ENCODE assay signal across 8 cellular contexts in the genomic region with DNA sequence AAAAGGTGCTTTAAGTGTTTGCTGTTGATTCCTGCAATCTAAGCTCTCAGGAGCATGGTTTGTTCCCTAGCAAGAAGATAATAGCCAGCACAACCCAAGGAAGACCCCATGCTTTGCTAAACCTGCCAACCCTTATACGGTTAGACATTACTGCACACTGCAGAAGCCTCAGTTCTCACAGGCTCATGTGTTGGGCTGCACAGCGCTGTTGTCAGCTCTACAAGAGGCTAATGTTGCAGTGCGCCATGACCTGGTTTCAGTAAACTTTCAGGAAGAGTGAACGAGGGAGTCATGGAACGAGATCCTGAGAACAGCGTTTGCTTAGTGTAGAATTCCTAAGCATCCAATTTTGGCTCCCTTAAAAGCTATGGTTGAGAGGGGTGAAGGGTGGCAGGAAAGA.
DNase-seq lines count a peak whose midpoint lies in the region; ATAC-seq and TF ChIP-seq lines count a peak whose summit lies in the region.

No MANE protein-coding gene starts in this region.

- no peak for DNase-seq in activated naive CD4-positive, alpha-beta T cell treated with Interleukin-2 at 50 U/mL for 16 hours
- DNase-seq in hepatocyte (ENCODE audit: low spot score) (no peak), NCI-H187 (lab: John Stamatoyannopoulos, UW) (no peak), KBM-7 (no peak)

- no peak for TF ChIP-seq CTCF in SU-DHL-6 (IDR thresholded peaks at IDR 0.05; ENCODE audit: insufficient read depth, low read length, poor library complexity, severe bottlenecking)
- TF ChIP-seq CTCF in hepatocyte (IDR thresholded peaks at IDR 0.05; ENCODE audit: poor library complexity): no peak

- no peak for ATAC-seq in HG02973 (IDR thresholded peaks at IDR 0.05; ENCODE audit: unreplicated experiment)

- H3K27me3 ChIP-seq in SU-DHL-6 (ENCODE audit: low read length) (no peaks in the 10 kb centered on the region), hepatocyte (no peaks in the 10 kb centered on the region)

- peak overlapping the region; percentile 99 for H3K27ac Mint-ChIP-seq in activated naive CD4-positive, alpha-beta T cell treated with anti-CD3 and anti-CD28 coated beads, Interleukin-2, amount 50 U/mL, for 24 hours

- H3K9me2 ChIP-seq in SU-DHL-6 (replicated peaks; ENCODE audit: insufficient read depth, low read length): no peaks in the 10 kb centered on the region
- H3K9me2 ChIP-seq in hepatocyte (replicated peaks; ENCODE audit: insufficient read depth): no peaks in the 10 kb centered on the region

- H3K27me3 Mint-ChIP-seq in activated naive CD4-positive, alpha-beta T cell treated with anti-CD3 and anti-CD28 coated beads, Interleukin-2, amount 50 U/mL, for 24 hours: no peaks in the 10 kb centered on the region

- H3K9me3 ChIP-seq in SU-DHL-6 (ENCODE audit: insufficient read depth, low read length) (no peaks in the 10 kb centered on the region), hepatocyte (ENCODE audit: low read depth) (no peaks in the 10 kb centered on the region)

- H3K9me3 Mint-ChIP-seq in activated naive CD4-positive, alpha-beta T cell treated with anti-CD3 and anti-CD28 coated beads, Interleukin-2, amount 50 U/mL, for 24 hours: no peaks in the 10 kb centered on the region

- H3K9ac ChIP-seq in SU-DHL-6 (ENCODE audit: low read length): no peak overlapping the region

- H3K4me3 Mint-ChIP-seq in activated naive CD4-positive, alpha-beta T cell treated with anti-CD3 and anti-CD28 coated beads, Interleukin-2, amount 50 U/mL, for 24 hours: peak overlapping the region; percentile 84

- no peaks in the 10 kb centered on the region for H3F3A ChIP-seq in SU-DHL-6 (ENCODE audit: insufficient read depth)

- H3K4me1 Mint-ChIP-seq in activated naive CD4-positive, alpha-beta T cell treated with anti-CD3 and anti-CD28 coated beads, Interleukin-2, amount 50 U/mL, for 24 hours: peaks cover 75% of the 10 kb centered on the region

- in situ Hi-C loops in KBM-7 (cut with MboI; ENCODE audit: low pct_unique_long_range_greater_than_20kb, low sequenced_read_pairs): no loop called here

- H3K4me1 ChIP-seq in hepatocyte (ENCODE audit: insufficient read depth) (peaks cover 14% of the 10 kb centered on the region), urinary bladder (ENCODE audit: insufficient read depth) (no peaks in the 10 kb centered on the region)

- H4K20me1 ChIP-seq in SU-DHL-6 (ENCODE audit: low read depth, low read length) (no peaks in the 10 kb centered on the region), hepatocyte (ENCODE audit: insufficient read depth, poor library complexity, severe bottlenecking) (no peaks in the 10 kb centered on the region)

- H3K79me2 ChIP-seq in SU-DHL-6 (ENCODE audit: insufficient read depth, low read length): no peaks in the 10 kb centered on the region
- no peaks in the 10 kb centered on the region for H3K79me2 ChIP-seq in hepatocyte

- H3K4me3 ChIP-seq in SU-DHL-6 (ENCODE audit: insufficient read depth, low read length, poor library complexity, severe bottlenecking) (no peak overlapping the region), hepatocyte (no peak overlapping the region), urinary bladder (ENCODE audit: low read depth, low read length) (no peak overlapping the region)

- H3K4me2 ChIP-seq in SU-DHL-6 (ENCODE audit: low read depth, low read length, poor library complexity, severe bottlenecking): no peak overlapping the region
- H3K4me2 ChIP-seq in hepatocyte: peak overlapping the region; percentile 58

- H3K36me3 ChIP-seq in SU-DHL-6 (ENCODE audit: low read length) (no peaks in the 10 kb centered on the region), hepatocyte (replicated peaks; ENCODE audit: insufficient read depth, low read depth) (no peaks in the 10 kb centered on the region), urinary bladder (ENCODE audit: insufficient read depth) (peaks cover 2% of the 10 kb centered on the region)

- no peak overlapping the region for H3K27ac ChIP-seq in SU-DHL-6 (ENCODE audit: low read depth, low read length)
- peak overlapping the region; percentile 95 for H3K27ac ChIP-seq in hepatocyte
- peak overlapping the region; percentile 78 for H3K27ac ChIP-seq in urinary bladder (ENCODE audit: low read depth)

- H2AFZ ChIP-seq in SU-DHL-6 (ENCODE audit: low read depth, low read length, severe bottlenecking) (peak overlapping the region; percentile 99), hepatocyte (no peak overlapping the region)

- over 99% methylated on average over 6 of the region's 6 CpGs for WGBS in hepatocyte (ENCODE audit: low lambda C conversion rate, missing lambda C conversion rate)
- 92% methylated on average over 6 of the region's 6 CpGs for WGBS in urinary bladder

- peaks cover 2% of the 10 kb centered on the region for H3K36me3 Mint-ChIP-seq in activated naive CD4-positive, alpha-beta T cell treated with anti-CD3 and anti-CD28 coated beads, Interleukin-2, amount 50 U/mL, for 24 hours
